In the genomic region with DNA sequence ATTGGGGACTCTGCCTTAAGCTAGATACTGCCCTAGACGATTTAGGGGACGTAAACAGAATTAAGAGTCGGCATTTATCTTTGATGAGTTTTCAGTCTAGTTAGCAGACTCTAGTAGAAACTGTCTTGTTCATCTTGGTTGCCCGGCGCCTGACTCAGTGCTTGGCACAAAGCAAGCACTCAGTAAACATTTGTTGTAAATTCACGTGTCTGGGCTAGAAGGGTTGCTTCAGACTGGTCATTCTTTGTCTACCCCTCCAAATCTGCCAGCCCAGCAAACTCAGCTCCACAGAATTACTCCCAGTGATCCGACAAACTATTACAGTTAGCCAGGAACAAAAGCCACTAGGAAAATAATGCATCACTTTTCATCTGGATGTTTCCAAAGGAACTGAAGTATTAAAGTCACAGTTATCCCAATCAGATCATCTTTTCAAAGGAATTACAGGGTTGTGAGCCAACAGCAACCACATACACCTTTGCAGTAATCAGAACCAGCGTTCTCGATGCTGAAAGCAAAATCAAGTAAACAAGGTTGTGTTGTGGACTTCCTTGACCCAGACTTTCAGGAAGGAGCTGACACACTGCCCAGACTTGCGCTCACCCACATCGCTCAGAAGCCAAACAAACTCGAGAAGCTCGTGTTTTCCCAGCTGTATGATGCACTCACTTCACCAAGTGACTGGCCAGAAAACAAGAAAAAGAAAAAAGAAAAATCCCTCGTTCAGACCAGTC, we compare ENCODE assay signal across 10 cellular contexts.
DNase-seq lines count a peak whose midpoint lies in the region; ATAC-seq and TF ChIP-seq lines count a peak whose summit lies in the region.
"Had no signal": no experiment of that assay in that cellular context is flagged by ENCODE, and none has a peak within 500 bp of the region (broad histone marks: within the 10 kb centered on the region; RNA-seq: fewer than 3 reads in every experiment).

No MANE protein-coding gene starts in this region.

- peaks cover 4% of the 10 kb centered on the region for H3K9me3 Mint-ChIP-seq in stimulated activated memory B cell treated with anti-CD40 and anti-IgM and Interleukin-4, amounts not matched to agents 10 μg/mL and 1 μg/mL and 100 μg/mL, for 72 hours

- DNase-seq in DMS53 treated with DMSO at 0.1 percent for 48 hours (lab: John Stamatoyannopoulos, UW; ENCODE audit: unreplicated experiment) = peak; percentile 72
- DNase-seq in astrocyte of the cerebellum (ENCODE audit: low read depth) = peak; percentile 86
- DNase-seq in left cardiac atrium = peak; percentile 54
- peak; percentile 95 for DNase-seq in pulmonary artery endothelial cell (ENCODE audit: low read depth, low spot score)
- no peak for DNase-seq in SKM-1 (lab: John Stamatoyannopoulos, UW; ENCODE audit: unreplicated experiment)
- no peak for DNase-seq in activated CD4-positive, alpha-beta T cell treated with anti-CD3 and anti-CD28 coated beads, Interleukin-2, amount 50 U/mL, for 4 hours
- DNase-seq: activated CD8-positive, alpha-beta memory T cell treated with anti-CD3 and anti-CD28 coated beads, Interleukin-2, amount 50 U/mL, for 48 hours; NCI-H69 had no signal

- intact Hi-C loops in left cardiac atrium (cut with DNase I) = no loop called here

- peak; percentile 89 to 96 for ATAC-seq in left cardiac atrium
- no peak for ATAC-seq in GM21360 (IDR thresholded peaks at IDR 0.05; ENCODE audit: unreplicated experiment)
- ATAC-seq in stimulated activated memory B cell treated with anti-CD40 and anti-IgM and Interleukin-4, amounts not matched to agents 10 μg/mL and 1 μg/mL and 100 μg/mL, for 72 hours = no peak

- H3K36me3 Mint-ChIP-seq in stimulated activated memory B cell treated with anti-CD40 and anti-IgM and Interleukin-4, amounts not matched to agents 10 μg/mL and 1 μg/mL and 100 μg/mL, for 72 hours = no peaks in the 10 kb centered on the region

- no peak overlapping the region for H3K27ac Mint-ChIP-seq in stimulated activated memory B cell treated with anti-CD40 and anti-IgM and Interleukin-4, amounts not matched to agents 10 μg/mL and 1 μg/mL and 100 μg/mL, for 72 hours

- in situ Hi-C loops in astrocyte of the cerebellum (cut with HindIII; ENCODE audit: low sequenced_read_pairs) = no loop called here

- no peak overlapping the region for H3K4me3 Mint-ChIP-seq in stimulated activated memory B cell treated with anti-CD40 and anti-IgM and Interleukin-4, amounts not matched to agents 10 μg/mL and 1 μg/mL and 100 μg/mL, for 72 hours

- no peak for TF ChIP-seq CTCF in astrocyte of the cerebellum (IDR thresholded peaks at IDR 0.05; ENCODE audit: low read depth, low read length, missing control alignments)

- H3K4me3 ChIP-seq in astrocyte of the cerebellum (ENCODE audit: low read depth, low read length) = no peak overlapping the region

- H3K4me1 Mint-ChIP-seq in stimulated activated memory B cell treated with anti-CD40 and anti-IgM and Interleukin-4, amounts not matched to agents 10 μg/mL and 1 μg/mL and 100 μg/mL, for 72 hours = no peaks in the 10 kb centered on the region

- peaks cover 33% of the 10 kb centered on the region for H3K27me3 Mint-ChIP-seq in stimulated activated memory B cell treated with anti-CD40 and anti-IgM and Interleukin-4, amounts not matched to agents 10 μg/mL and 1 μg/mL and 100 μg/mL, for 72 hours

Comparison
In these comparisons a context has a peak if more than half of its experiments do, and no peak if none do; other contexts are left out.
1. DNase-seq: peak in DMS53 treated with DMSO at 0.1 percent for 48 hours (single experiment), astrocyte of the cerebellum (single experiment), left cardiac atrium (single experiment) and pulmonary artery endothelial cell (single experiment); none in SKM-1 (single experiment) and activated CD4-positive, alpha-beta T cell treated with anti-CD3 and anti-CD28 coated beads, Interleukin-2, amount 50 U/mL, for 4 hours (0 of 2).
2. ATAC-seq: peak in left cardiac atrium (2 of 2); none in GM21360 (single experiment) and stimulated activated memory B cell treated with anti-CD40 and anti-IgM and Interleukin-4, amounts not matched to agents 10 μg/mL and 1 μg/mL and 100 μg/mL, for 72 hours (single experiment).